ENCODE assay signal across 8 cellular contexts in the genomic region with DNA sequence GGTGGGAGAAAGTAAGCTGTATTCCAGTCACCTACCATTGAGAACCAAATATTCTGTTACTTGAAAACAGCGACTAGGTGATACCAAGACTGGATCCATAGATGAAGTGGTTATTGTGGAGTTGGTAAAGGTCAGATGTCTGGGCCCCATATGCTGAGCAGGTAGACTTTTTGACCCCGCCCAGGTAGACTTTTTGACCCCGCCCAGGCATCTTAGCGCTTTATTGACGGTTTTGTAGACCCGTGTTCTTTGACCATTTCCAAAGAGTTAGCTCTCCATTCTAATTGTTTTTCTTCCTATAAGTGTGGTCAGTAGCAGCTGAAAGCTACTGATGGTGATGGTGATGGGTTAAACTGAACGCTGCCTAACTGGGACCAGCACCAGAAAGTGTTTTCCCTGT.
"Had no signal": no experiment of that assay in that cellular context is flagged by ENCODE, and none has a peak within 500 bp of the region (broad histone marks: within the 10 kb centered on the region; RNA-seq: fewer than 3 reads in every experiment).

No MANE protein-coding gene starts in this region.

- DNase-seq: GDM1, GF-D8 had no signal

- ATAC-seq: GM12878 had no signal

- H3K4me3 ChIP-seq: GM12878 had no signal

- FAIRE-seq: G401.6, GM12878, GM12891, GM12892, GM18507, GM19239 had no signal
